18 cellular contexts compared by ENCODE assay signal in genomic region chr2:196295005-196295404, GRCh38.
DNase-seq lines count a peak whose midpoint lies in the region; ATAC-seq and TF ChIP-seq lines count a peak whose summit lies in the region.
"Had no signal": no experiment of that assay in that cellular context is flagged by ENCODE, and none has a peak within 500 bp of the region (broad histone marks: within the 10 kb centered on the region; RNA-seq: fewer than 3 reads in every experiment).

No MANE protein-coding gene starts in this region.

- no peak for DNase-seq in activated T-cell treated with anti-CD3 and anti-CD28 coated beads, Interleukin-2, amount 50 U/mL, for 72 hours
- no peak for DNase-seq in activated T-cell treated with anti-CD3 and anti-CD28 coated beads, Interleukin-2, amount 50 U/mL, for 24 hours
- DNase-seq in MM.1S (peak; percentile 46), breast epithelium (ENCODE audit: low spot score in 2 of 2) (no peak), NCI-H526 (lab: John Stamatoyannopoulos, UW) (no peak), NCI-H446 treated with DMSO at 0.1 percent for 48 hours (lab: John Stamatoyannopoulos, UW) (no peak)
- no peak for DNase-seq in stimulated activated naive B cell treated with anti-CD40 and anti-IgM and Interleukin-4, amounts not matched to agents 10 μg/mL and 1 μg/mL and 100 μg/mL, for 72 hours
- no peak for DNase-seq in stimulated activated CD4-positive, alpha-beta T cell treated with anti-CD3 and anti-CD28 coated beads, Interleukin-4, amount 100 ng/mL, for 1 hour
- DNase-seq: activated gamma-delta T cell; CD4-positive, alpha-beta T cell; heart right ventricle; NCI-H2029 treated with DMSO at 0.1 percent for 48 hours; NCI-H526 treated with DMSO at 0.1 percent for 48 hours; occipital lobe; trophoblast cell had no signal

- H3K27ac Mint-ChIP-seq in activated T-cell treated with anti-CD3 and anti-CD28 coated beads, Interleukin-2, amount 50 U/mL, for 72 hours = peak overlapping the region; percentile 72
- no peak overlapping the region for H3K27ac Mint-ChIP-seq in activated T-cell treated with anti-CD3 and anti-CD28 coated beads, Interleukin-2, amount 50 U/mL, for 24 hours
- H3K27ac Mint-ChIP-seq in stimulated activated naive B cell treated with anti-CD40 and anti-IgM and Interleukin-4, amounts not matched to agents 10 μg/mL and 1 μg/mL and 100 μg/mL, for 72 hours = peak overlapping the region; percentile 59
- H3K27ac Mint-ChIP-seq: CD4-positive, alpha-beta T cell; dendritic cell treated with granulocyte-macrophage colony-stimulating factor and Interleukin-4, amounts not matched to agents 40 ng/mL and 50 ng/mL, for 4 days had no signal

- H2AFZ ChIP-seq in MM.1S (ENCODE audit: low read length) = no peak overlapping the region

- H3K4me1 Mint-ChIP-seq in activated T-cell treated with anti-CD3 and anti-CD28 coated beads, Interleukin-2, amount 50 U/mL, for 72 hours (ENCODE audit: low read depth) = peaks cover 33% of the 10 kb centered on the region
- peaks cover 27% of the 10 kb centered on the region for H3K4me1 Mint-ChIP-seq in activated T-cell treated with anti-CD3 and anti-CD28 coated beads, Interleukin-2, amount 50 U/mL, for 24 hours (ENCODE audit: low read depth)
- H3K4me1 Mint-ChIP-seq in stimulated activated naive B cell treated with anti-CD40 and anti-IgM and Interleukin-4, amounts not matched to agents 10 μg/mL and 1 μg/mL and 100 μg/mL, for 72 hours = peaks cover 21 to 34% of the 10 kb centered on the region in 2 donors

- no peak overlapping the region for H3K4me3 Mint-ChIP-seq in activated T-cell treated with anti-CD3 and anti-CD28 coated beads, Interleukin-2, amount 50 U/mL, for 72 hours
- H3K4me3 Mint-ChIP-seq in activated T-cell treated with anti-CD3 and anti-CD28 coated beads, Interleukin-2, amount 50 U/mL, for 24 hours = no peak overlapping the region
- H3K4me3 Mint-ChIP-seq in stimulated activated naive B cell treated with anti-CD40 and anti-IgM and Interleukin-4, amounts not matched to agents 10 μg/mL and 1 μg/mL and 100 μg/mL, for 72 hours = no peak overlapping the region
- H3K4me3 Mint-ChIP-seq: CD4-positive, alpha-beta T cell; dendritic cell treated with granulocyte-macrophage colony-stimulating factor and Interleukin-4, amounts not matched to agents 40 ng/mL and 50 ng/mL, for 4 days had no signal

- H3K4me2 ChIP-seq in MM.1S (ENCODE audit: low read depth, low read length) = no peak overlapping the region

- no peaks in the 10 kb centered on the region for H3K27me3 ChIP-seq in MM.1S (replicated peaks; ENCODE audit: insufficient read depth, low read length)
- no peaks in the 10 kb centered on the region for H3K27me3 ChIP-seq in breast epithelium
- H3K27me3 ChIP-seq: heart right ventricle had no signal

- H3K36me3 ChIP-seq in MM.1S (replicated peaks; ENCODE audit: insufficient read depth, low read length) (no peaks in the 10 kb centered on the region), breast epithelium (no peaks in the 10 kb centered on the region)

- no peaks in the 10 kb centered on the region for H3K36me3 Mint-ChIP-seq in activated T-cell treated with anti-CD3 and anti-CD28 coated beads, Interleukin-2, amount 50 U/mL, for 72 hours (ENCODE audit: insufficient read depth in 2 of 2)
- no peaks in the 10 kb centered on the region for H3K36me3 Mint-ChIP-seq in activated T-cell treated with anti-CD3 and anti-CD28 coated beads, Interleukin-2, amount 50 U/mL, for 24 hours (ENCODE audit: low read depth)
- H3K36me3 Mint-ChIP-seq in stimulated activated naive B cell treated with anti-CD40 and anti-IgM and Interleukin-4, amounts not matched to agents 10 μg/mL and 1 μg/mL and 100 μg/mL, for 72 hours = no peaks in the 10 kb centered on the region

- H3K4me1 ChIP-seq in MM.1S (ENCODE audit: low read length) (peaks cover 30% of the 10 kb centered on the region), breast epithelium (peaks cover 7% of the 10 kb centered on the region in 2 donors)

- no peaks in the 10 kb centered on the region for H3K9me2 ChIP-seq in MM.1S (replicated peaks; ENCODE audit: insufficient read depth, low read length)

- H3K4me3 ChIP-seq in MM.1S (ENCODE audit: low read length) = no peak overlapping the region
- no peak overlapping the region for H3K4me3 ChIP-seq in breast epithelium
- H3K4me3 ChIP-seq: heart right ventricle had no signal

- H3K9ac ChIP-seq in MM.1S (ENCODE audit: low read length) = no peak overlapping the region

- ATAC-seq in activated T-cell treated with anti-CD3 and anti-CD28 coated beads, Interleukin-2, amount 50 U/mL, for 72 hours (replicated peaks in 1 of 2) = no peak
- no peak for ATAC-seq in stimulated activated naive B cell treated with anti-CD40 and anti-IgM and Interleukin-4, amounts not matched to agents 10 μg/mL and 1 μg/mL and 100 μg/mL, for 72 hours (replicated peaks)
- ATAC-seq: esophagus mucosa, heart right ventricle, Panc1 had no signal

- TF ChIP-seq CTCF in MM.1S (IDR thresholded peaks at IDR 0.05; ENCODE audit: low read length) (no peak), breast epithelium (IDR thresholded peaks at IDR 0.05) (no peak)

- H3K27me3 Mint-ChIP-seq in activated T-cell treated with anti-CD3 and anti-CD28 coated beads, Interleukin-2, amount 50 U/mL, for 72 hours (ENCODE audit: low read depth) = no peaks in the 10 kb centered on the region
- no peaks in the 10 kb centered on the region for H3K27me3 Mint-ChIP-seq in activated T-cell treated with anti-CD3 and anti-CD28 coated beads, Interleukin-2, amount 50 U/mL, for 24 hours
- H3K27me3 Mint-ChIP-seq in stimulated activated naive B cell treated with anti-CD40 and anti-IgM and Interleukin-4, amounts not matched to agents 10 μg/mL and 1 μg/mL and 100 μg/mL, for 72 hours = no peaks in the 10 kb centered on the region
- H3K27me3 Mint-ChIP-seq: CD4-positive, alpha-beta T cell; dendritic cell treated with granulocyte-macrophage colony-stimulating factor and Interleukin-4, amounts not matched to agents 40 ng/mL and 50 ng/mL, for 4 days had no signal

- H3F3A ChIP-seq in MM.1S (ENCODE audit: insufficient read depth, low read length) = peaks cover 19% of the 10 kb centered on the region

- H3K27ac ChIP-seq in MM.1S (ENCODE audit: low read length) (0 out of 2 replicates have a peak overlapping the region, but pooled peaks have one; percentile 5), breast epithelium (peak overlapping the region; percentile 27 to 48)

- H3K9me3 ChIP-seq in MM.1S (replicated peaks; ENCODE audit: insufficient read depth, low read length) (no peaks in the 10 kb centered on the region), breast epithelium (no peaks in the 10 kb centered on the region)
- H3K9me3 ChIP-seq: heart right ventricle had no signal

- no peaks in the 10 kb centered on the region for H4K20me1 ChIP-seq in MM.1S (ENCODE audit: insufficient read depth, low read length)

- no peaks in the 10 kb centered on the region for H3K79me2 ChIP-seq in MM.1S (ENCODE audit: low read length)

- intact Hi-C loops in breast epithelium (cut with DNase I; ENCODE audit: low total_unique reads) = no loop called here

- no peak for TF ChIP-seq POLR2A in breast epithelium (IDR thresholded peaks at IDR 0.05)

- H3K9me3 Mint-ChIP-seq in activated T-cell treated with anti-CD3 and anti-CD28 coated beads, Interleukin-2, amount 50 U/mL, for 72 hours = peaks cover 0 to 1% of the 10 kb centered on the region in 2 donors
- H3K9me3 Mint-ChIP-seq in activated T-cell treated with anti-CD3 and anti-CD28 coated beads, Interleukin-2, amount 50 U/mL, for 24 hours = no peaks in the 10 kb centered on the region
- no peaks in the 10 kb centered on the region for H3K9me3 Mint-ChIP-seq in stimulated activated naive B cell treated with anti-CD40 and anti-IgM and Interleukin-4, amounts not matched to agents 10 μg/mL and 1 μg/mL and 100 μg/mL, for 72 hours
- H3K9me3 Mint-ChIP-seq: CD4-positive, alpha-beta T cell; dendritic cell treated with granulocyte-macrophage colony-stimulating factor and Interleukin-4, amounts not matched to agents 40 ng/mL and 50 ng/mL, for 4 days had no signal
